6 cellular contexts compared by ENCODE assay signal in genomic region chr17:8189041-8189710, GRCh38. TPM values are rescaled to one million over a fixed set of nuclear protein-coding genes. Genes with fewer than 3 reads are reported as not detected.
A peak's percentile ranks its signal among the peaks of the same experiment; 100 is the strongest.
DNase-seq lines count a peak whose midpoint lies in the region; ATAC-seq and TF ChIP-seq lines count a peak whose summit lies in the region.

No MANE protein-coding gene starts in this region.

- peaks cover 17% of the 10 kb centered on the region for H3K4me1 Mint-ChIP-seq in activated naive CD8-positive, alpha-beta T cell treated with anti-CD3 and anti-CD28 coated beads, Interleukin-2, amount 50 U/mL, for 24 hours

- H3K9me3 Mint-ChIP-seq in activated naive CD8-positive, alpha-beta T cell treated with anti-CD3 and anti-CD28 coated beads, Interleukin-2, amount 50 U/mL, for 24 hours, result no peaks in the 10 kb centered on the region

- no peak overlapping the region for H3K27ac Mint-ChIP-seq in activated naive CD8-positive, alpha-beta T cell treated with anti-CD3 and anti-CD28 coated beads, Interleukin-2, amount 50 U/mL, for 24 hours

- peak overlapping the region; percentile 71 for H3K4me3 ChIP-seq in mucosa of descending colon

- no peak overlapping the region for H3K4me3 Mint-ChIP-seq in activated naive CD8-positive, alpha-beta T cell treated with anti-CD3 and anti-CD28 coated beads, Interleukin-2, amount 50 U/mL, for 24 hours

- no peaks in the 10 kb centered on the region for H3K36me3 Mint-ChIP-seq in activated naive CD8-positive, alpha-beta T cell treated with anti-CD3 and anti-CD28 coated beads, Interleukin-2, amount 50 U/mL, for 24 hours (ENCODE audit: low read depth)

- no peaks in the 10 kb centered on the region for H3K27me3 Mint-ChIP-seq in activated naive CD8-positive, alpha-beta T cell treated with anti-CD3 and anti-CD28 coated beads, Interleukin-2, amount 50 U/mL, for 24 hours

- peaks cover 10% of the 10 kb centered on the region for H3K36me3 ChIP-seq in mucosa of descending colon (ENCODE audit: low read depth)

- H3K9me3 ChIP-seq in mucosa of descending colon, result no peaks in the 10 kb centered on the region

- DNase-seq in activated naive CD8-positive, alpha-beta T cell treated with anti-CD3 and anti-CD28 coated beads, Interleukin-2, amount 50 U/mL, for 24 hours, result peak; percentile 34
- DNase-seq in mucosa of descending colon, result peak; percentile 54 to 78 (median 72)
- DNase-seq in NCI-H2196 treated with DMSO at 0.1 percent for 48 hours (lab: John Stamatoyannopoulos, UW; ENCODE audit: unreplicated experiment), result no peak
- DNase-seq in DMS79 treated with DMSO at 0.1 percent for 48 hours (lab: John Stamatoyannopoulos, UW), result no peak

- H3K4me1 ChIP-seq in mucosa of descending colon (ENCODE audit: low read depth), result peaks cover 46% of the 10 kb centered on the region

- TF ChIP-seq CTCF in mucosa of descending colon (IDR thresholded peaks at IDR 0.05), result no peak

- ATAC-seq in HG03045 (IDR thresholded peaks at IDR 0.05; ENCODE audit: unreplicated experiment) (peak; percentile 0), mucosa of descending colon (peak; percentile 1), HG03521 (IDR thresholded peaks at IDR 0.05; ENCODE audit: unreplicated experiment) (no peak)
- no peak for ATAC-seq in activated naive CD8-positive, alpha-beta T cell treated with anti-CD3 and anti-CD28 coated beads, Interleukin-2, amount 50 U/mL, for 24 hours

- intact Hi-C loops in mucosa of descending colon (cut with DNase I, micrococcal nuclease), result no loop called here

RNA-seq across cellular contexts. Expression of gene BORCS6, which starts 0.8 kb away (rescaled TPM):
- 10 to 100 TPM; 10.5 to 11.4 (median 11.0) TPM for total RNA-seq in mucosa of descending colon

RNA-seq across cellular contexts. Expression of gene TMEM107, which starts 13.0 kb away (rescaled TPM):
- 10 to 100 TPM in 1 of 3 donors, 1 to 10 TPM in 2; 8.0 to 19.1 (median 9.6) TPM for total RNA-seq in mucosa of descending colon

RNA-seq across cellular contexts. Expression of gene AURKB, which starts 21.2 kb away (rescaled TPM):
- 10 to 100 TPM in 1 of 3 donors, 1 to 10 TPM in 2; 5.2 to 27.3 (median 5.7) TPM for total RNA-seq in mucosa of descending colon

RNA-seq across cellular contexts. Expression of gene VAMP2, which starts 26.4 kb away (rescaled TPM):
- total RNA-seq in mucosa of descending colon, result 10 to 100 TPM; 56.4 to 77.2 (median 62.8) TPM

RNA-seq across cellular contexts. Expression of gene PER1, which starts 37.0 kb away (rescaled TPM):
- total RNA-seq in mucosa of descending colon, result 100 to 1,000 TPM in 1 of 3 donors, 10 to 100 TPM in 2; 14.9 to 185 (median 84.0) TPM

Comparison
In these comparisons a context has a peak if more than half of its experiments do, and no peak if none do; other contexts are left out.
1. ATAC-seq: peak in HG03045 (single experiment) and mucosa of descending colon (single experiment); none in activated naive CD8-positive, alpha-beta T cell treated with anti-CD3 and anti-CD28 coated beads, Interleukin-2, amount 50 U/mL, for 24 hours (single experiment) and HG03521 (single experiment).
2. DNase-seq: peak in activated naive CD8-positive, alpha-beta T cell treated with anti-CD3 and anti-CD28 coated beads, Interleukin-2, amount 50 U/mL, for 24 hours (single experiment) and mucosa of descending colon (3 of 3); none in NCI-H2196 treated with DMSO at 0.1 percent for 48 hours (single experiment) and DMS79 treated with DMSO at 0.1 percent for 48 hours (single experiment).